Comparison of ENCODE assay signal across 11 cellular contexts in the genomic region with DNA sequence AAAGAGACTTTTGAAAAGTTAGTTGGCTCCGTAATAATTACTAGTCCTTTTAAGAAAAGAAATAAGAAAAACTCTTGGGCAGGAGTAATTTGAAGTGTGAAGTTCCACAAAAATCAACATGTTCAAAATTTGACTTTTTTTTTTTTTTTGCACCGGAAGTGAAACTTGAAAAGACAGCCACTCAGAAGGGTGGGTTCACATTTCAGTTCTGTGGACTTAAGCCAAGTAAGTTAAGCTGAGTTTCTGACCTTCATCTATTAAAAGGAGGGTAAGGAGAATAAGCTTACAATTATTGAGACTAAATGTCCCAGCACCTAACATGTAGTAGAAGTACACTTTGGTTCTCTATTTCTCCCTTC. TPM values are rescaled to one million over a fixed set of nuclear protein-coding genes. Genes with fewer than 3 reads are reported as not detected.
A peak's percentile ranks its signal among the peaks of the same experiment; 100 is the strongest.
DNase-seq lines count a peak whose midpoint lies in the region; ATAC-seq and TF ChIP-seq lines count a peak whose summit lies in the region.
"Had no signal": no experiment of that assay in that cellular context is flagged by ENCODE, and none has a peak within 500 bp of the region (broad histone marks: within the 10 kb centered on the region; RNA-seq: fewer than 3 reads in every experiment).

No MANE protein-coding gene starts in this region.

- no peaks in the 10 kb centered on the region for H3K27me3 ChIP-seq in Loucy (ENCODE audit: insufficient read depth, low read length, poor library complexity, severe bottlenecking)

- peaks cover 50% of the 10 kb centered on the region for H3K79me2 ChIP-seq in Loucy (ENCODE audit: insufficient read depth, low read length)

- H3K9me2 ChIP-seq in Loucy (replicated peaks; ENCODE audit: low read depth, low read length) = no peaks in the 10 kb centered on the region

- intact Hi-C loops in posterior cingulate gyrus (cut with DNase I) = no loop called here

- H3K9ac ChIP-seq in Loucy (ENCODE audit: low read depth, low read length, poor library complexity, severe bottlenecking) = peak overlapping the region; percentile 15

- peaks cover 25% of the 10 kb centered on the region for H3K4me1 ChIP-seq in Loucy (ENCODE audit: insufficient read depth, low read length, poor library complexity, severe bottlenecking)

- H3F3A ChIP-seq in Loucy (ENCODE audit: low read depth) = no peaks in the 10 kb centered on the region

- H3K4me3 ChIP-seq in GM12865 (ENCODE audit: low read depth, low read length) (peak overlapping the region; percentile 21; the same call in 1 of the 2 replicates), Loucy (ENCODE audit: low read length, poor library complexity, severe bottlenecking) (peak overlapping the region; percentile 3), choroid plexus epithelial cell (ENCODE audit: low read depth, low read length) (no peak overlapping the region)
- H3K4me3 ChIP-seq: lung had no signal

- ATAC-seq in GM21447 (IDR thresholded peaks at IDR 0.05; ENCODE audit: unreplicated experiment) = peak; percentile 30
- no peak for ATAC-seq in HG03108 (IDR thresholded peaks at IDR 0.05; ENCODE audit: unreplicated experiment)
- ATAC-seq in GM21717 (IDR thresholded peaks at IDR 0.05; ENCODE audit: unreplicated experiment) = no peak

- H3K9me3 ChIP-seq in Loucy (ENCODE audit: insufficient read depth, low read depth, low read length) = no peaks in the 10 kb centered on the region

- peak overlapping the region; percentile 43 for H3K4me2 ChIP-seq in Loucy (ENCODE audit: low read depth, low read length, poor library complexity, severe bottlenecking)

- DNase-seq in GM12865 (ENCODE audit: low read depth) (peak; percentile 65), choroid plexus epithelial cell (ENCODE audit: low read depth) (peak; percentile 39), posterior cingulate gyrus (no peak), occipital lobe (lab: John Stamatoyannopoulos, UW) (no peak)
- DNase-seq: amygdala; stimulated activated naive CD4-positive, alpha-beta T cell treated with Interleukin-2 at 50 U/mL for 16 hours had no signal

- H2AFZ ChIP-seq in Loucy (ENCODE audit: low read length) = no peak overlapping the region

- no peak for TF ChIP-seq CTCF in GM12865 (IDR thresholded peaks at IDR 0.05; ENCODE audit: insufficient read depth, low read depth, low read length, missing control alignments)
- no peak; the same call in 1 of the 2 replicates for TF ChIP-seq CTCF in Loucy (conservative IDR thresholded peaks at IDR 0.05; ENCODE audit: low read length)
- no peak for TF ChIP-seq CTCF in choroid plexus epithelial cell (conservative IDR thresholded peaks at IDR 0.05; ENCODE audit: low read depth, low read length)

- H3K36me3 ChIP-seq in Loucy (ENCODE audit: insufficient read depth, low read length) = peaks cover 6% of the 10 kb centered on the region; the same call in 1 of the 2 replicates

- peaks cover 7% of the 10 kb centered on the region for H4K20me1 ChIP-seq in Loucy (ENCODE audit: insufficient read depth, low read length, poor library complexity, severe bottlenecking)

RNA-seq across cellular contexts. Expression of a gene that starts 11.0 kb away (rescaled TPM):
- total RNA-seq in occipital lobe = 448 TPM

RNA-seq across cellular contexts. Expression of a gene that starts 11.2 kb away (rescaled TPM):
- total RNA-seq in occipital lobe = 53.0 TPM

RNA-seq across cellular contexts. Expression of a gene that starts 34.8 kb away (rescaled TPM):
- 19.7 TPM for total RNA-seq in occipital lobe

RNA-seq across cellular contexts. Expression of a gene that starts 51.5 kb away (rescaled TPM):
- total RNA-seq in occipital lobe = 48.7 TPM

Comparison
In these comparisons a context has a peak if more than half of its experiments do, and no peak if none do; other contexts are left out.
1. DNase-seq: peak in GM12865 (single experiment) and choroid plexus epithelial cell (single experiment); none in posterior cingulate gyrus (0 of 10) and occipital lobe (single experiment).